6 cellular contexts compared by ENCODE assay signal in the genomic region with DNA sequence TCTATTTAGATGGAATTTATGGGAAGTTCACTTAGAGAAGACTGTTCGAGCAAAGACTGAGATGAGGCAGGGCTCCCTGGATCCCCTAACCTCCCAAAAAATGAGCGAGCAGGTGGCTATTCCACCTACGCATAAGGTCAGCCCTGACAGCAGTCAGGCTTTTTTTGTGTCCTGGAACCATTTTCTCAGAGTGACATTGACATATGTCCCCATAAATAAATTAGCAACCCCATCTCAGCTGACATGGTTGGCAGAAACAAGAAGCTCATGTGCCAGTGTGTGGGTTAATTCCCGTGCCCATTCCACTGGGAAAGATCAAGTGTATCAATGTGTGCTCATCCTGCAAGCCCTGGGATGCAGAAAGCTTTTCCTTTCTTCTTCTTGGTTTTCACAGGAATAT.
"Had no signal": no experiment of that assay in that cellular context is flagged by ENCODE, and none has a peak within 500 bp of the region (broad histone marks: within the 10 kb centered on the region; RNA-seq: fewer than 3 reads in every experiment).

No MANE protein-coding gene starts in this region.

- ATAC-seq: GM23338, K562 had no signal

- H3K4me3 Mint-ChIP-seq: GM23338, H9 had no signal

- H3K27ac Mint-ChIP-seq: GM23338, H9 had no signal

- DNase-seq: H9, HCEC 1CT, IMR-90, KG1 had no signal

- H3K4me3 ChIP-seq: GM23338, K562 had no signal
